ENCODE assay signal across 1 cellular context in the genomic region with DNA sequence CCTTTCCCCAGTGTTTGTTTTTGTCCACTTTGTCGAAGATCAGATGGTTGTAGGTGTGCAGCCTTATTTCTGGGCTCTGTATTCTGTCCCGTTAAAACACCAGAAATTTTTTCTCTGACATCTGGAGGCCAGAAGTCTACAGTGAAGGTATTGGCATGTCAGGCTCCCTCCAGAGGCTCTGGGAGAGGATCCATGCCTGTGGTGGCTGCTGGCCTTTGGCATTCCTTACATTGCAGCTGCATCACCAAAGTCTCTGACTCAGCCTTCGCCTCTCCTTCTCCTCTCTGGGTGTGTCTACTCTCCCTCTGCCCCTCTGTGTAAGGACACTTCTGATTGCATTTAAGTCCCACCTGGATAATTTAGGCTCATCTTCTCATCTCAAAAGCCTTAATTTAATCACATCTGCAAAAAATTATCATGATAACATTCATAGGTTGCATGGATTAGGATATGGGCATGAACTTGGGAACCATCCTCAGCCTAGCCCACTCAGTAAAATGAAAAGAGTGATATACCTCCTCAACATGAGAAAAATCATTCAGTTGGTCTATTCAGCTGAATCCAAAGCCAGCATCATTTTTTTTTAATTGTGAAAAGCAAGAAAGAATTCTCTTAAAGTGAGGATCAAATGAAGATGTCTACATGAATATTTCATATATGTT.
A peak's percentile ranks its signal among the peaks of the same experiment; 100 is the strongest.
TF ChIP-seq lines count a peak whose summit lies in the region.

No MANE protein-coding gene starts in this region.

TF ChIP-seq in SK-N-SH, 30 proteins besides CTCF, POLR2A, EP300 and RAD21 (continued from another document):
- peak; percentile 64; the same call in 1 of the 2 replicates for TF ChIP-seq PBX3 (IDR thresholded peaks at IDR 0.05)
- peak; percentile 98 for TF ChIP-seq TCF12 (IDR thresholded peaks at IDR 0.05)
- peak; percentile 89 for TF ChIP-seq TEAD4 (IDR thresholded peaks at IDR 0.05; ENCODE audit: borderline replicate concordance, insufficient read depth)
- TF ChIP-seq POLR2AphosphoS5 (IDR thresholded peaks at IDR 0.05; ENCODE audit: low read depth, low read length), result peak; percentile 45; the same call in 1 of the 2 replicates
- no peak for TF ChIP-seq MXI1 (IDR thresholded peaks at IDR 0.05; ENCODE audit: low read depth, low read length)
TF ChIP-seq in SK-N-SH: peak in this region for 11.
